1 cellular context compared by ENCODE assay signal in genomic region chr3:49531715-49532114, GRCh38.
TF ChIP-seq lines count a peak whose summit lies in the region.

No MANE protein-coding gene starts in this region.

TF ChIP-seq in K562, 482 proteins besides CTCF, POLR2A, EP300 and RAD21 (continued from another document):
- TF ChIP-seq CUX1 (CRISPR knock-in tag; IDR thresholded peaks at IDR 0.05), result no peak
